Comparison of ENCODE assay signal across 7 cellular contexts in the genomic region with DNA sequence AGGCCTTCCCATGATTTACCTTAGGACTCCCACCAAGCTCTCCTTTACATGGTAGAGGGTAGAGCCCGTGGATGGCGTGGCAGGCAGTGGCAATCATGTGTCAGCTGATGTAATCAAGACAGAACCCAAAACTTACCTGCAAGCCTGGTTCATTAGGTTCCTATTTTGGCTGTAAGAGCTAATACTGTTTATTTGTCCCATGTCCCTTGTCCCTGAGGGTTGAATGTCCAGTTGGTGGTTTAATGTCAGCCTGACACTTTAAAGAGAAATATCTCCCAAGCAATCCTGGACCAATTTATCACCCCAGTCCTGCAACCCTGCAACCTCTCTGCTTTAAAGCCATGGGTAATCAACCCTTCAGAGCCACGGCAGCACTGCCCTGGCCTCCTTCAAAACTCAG. TPM values are rescaled to one million over a fixed set of nuclear protein-coding genes. Genes with fewer than 3 reads are reported as not detected.
"Had no signal": no experiment of that assay in that cellular context is flagged by ENCODE, and none has a peak within 500 bp of the region (broad histone marks: within the 10 kb centered on the region; RNA-seq: fewer than 3 reads in every experiment).

No MANE protein-coding gene starts in this region.

- DNase-seq: IMR-90, KBM-7 had no signal

- H3K4me3 Mint-ChIP-seq: IgD-negative memory B cell had no signal

- ATAC-seq: K562 had no signal

- FAIRE-seq: K562 had no signal

- H3K36me3 Mint-ChIP-seq: IgD-negative memory B cell had no signal

- H3K27ac ChIP-seq: HL-60 had no signal

- H3K4me3 ChIP-seq: K562 had no signal

- H3K27ac Mint-ChIP-seq: IgD-negative memory B cell had no signal

- H3K4me1 Mint-ChIP-seq: IgD-negative memory B cell had no signal

RNA-seq across cellular contexts. Expression of a gene that starts 6.0 kb away (rescaled TPM):
- total RNA-seq: HT-29, HT1080, IMR-90 had no signal
- polyA plus RNA-seq: IgD-negative memory B cell, IMR-90, K562 had no signal

RNA-seq across cellular contexts. Expression of a gene that starts 36.3 kb away (rescaled TPM):
- total RNA-seq: HT1080, IMR-90, K562 had no signal
- polyA plus RNA-seq: IMR-90, K562 had no signal
